Comparison of ENCODE assay signal across 7 cellular contexts in genomic region chr16:67393111-67393789, GRCh38. TPM values are rescaled to one million over a fixed set of nuclear protein-coding genes. Genes with fewer than 3 reads are reported as not detected.
A peak's percentile ranks its signal among the peaks of the same experiment; 100 is the strongest.
DNase-seq lines count a peak whose midpoint lies in the region; ATAC-seq, FAIRE-seq and TF ChIP-seq lines count a peak whose summit lies in the region.

Gene TPPP3 (minus strand): TSS chr16:67393498. CDS start chr16:67391111, 2,387 bp downstream.

- DNase-seq in GM13977 (ENCODE audit: low spot score) (peak; percentile 66), NCI-H774 (lab: John Stamatoyannopoulos, UW) (peak; percentile 61), anterior cingulate cortex (lab: John Stamatoyannopoulos, UW) (peak in 57 of 58 donors; percentile 14 to 93 (median 82)), left cardiac atrium (peak; percentile 95), occipital lobe (lab: John Stamatoyannopoulos, UW) (peak; percentile 70), urothelium cell line (ENCODE audit: low spot score) (peak; percentile 50)

- in situ Hi-C loops in GM13977 (cut with MboI; ENCODE audit: low pct_unique_long_range_greater_than_20kb, low sequenced_read_pairs, unreplicated experiment): no loop called here

- peak; percentile 32 for TF ChIP-seq CTCF in GM13977 (IDR thresholded peaks at IDR 0.05; ENCODE audit: extremely low read depth, insufficient read depth, missing control alignments)

- peak; percentile 79 to 81 for ATAC-seq in left cardiac atrium
- ATAC-seq in GM21515 (IDR thresholded peaks at IDR 0.05; ENCODE audit: unreplicated experiment): no peak

- FAIRE-seq in urothelium cell line (lab: Jason Lieb, UNC): no peak

- intact Hi-C loops in left cardiac atrium (cut with DNase I): loop anchor here in 1 of 2 donors (10.0 kb wide), 1 partner anchor 128 kb away; no protein-coding TSS in a partner anchor

RNA-seq across cellular contexts. Expression of gene TPPP3, which starts in this region (rescaled TPM):
- total RNA-seq in left cardiac atrium (10 to 100 TPM; 22.9 to 40.1 TPM), occipital lobe (2.3 TPM)
